Comparison of ENCODE assay signal across 1 cellular context in genomic region chr2:137995368-137995767, GRCh38. TPM values are rescaled to one million over a fixed set of nuclear protein-coding genes. Genes with fewer than 3 reads are reported as not detected.
"Had no signal": no experiment of that assay in that cellular context is flagged by ENCODE, and none has a peak within 500 bp of the region (broad histone marks: within the 10 kb centered on the region; RNA-seq: fewer than 3 reads in every experiment).

No MANE protein-coding gene starts in this region.

RNA-seq across cellular contexts. Expression of gene HNMT, which starts 31.1 kb away (rescaled TPM):
- polyA plus RNA-seq: naive thymus-derived CD4-positive, alpha-beta T cell had no signal
